ENCODE assay signal across 30 cellular contexts in the genomic region with DNA sequence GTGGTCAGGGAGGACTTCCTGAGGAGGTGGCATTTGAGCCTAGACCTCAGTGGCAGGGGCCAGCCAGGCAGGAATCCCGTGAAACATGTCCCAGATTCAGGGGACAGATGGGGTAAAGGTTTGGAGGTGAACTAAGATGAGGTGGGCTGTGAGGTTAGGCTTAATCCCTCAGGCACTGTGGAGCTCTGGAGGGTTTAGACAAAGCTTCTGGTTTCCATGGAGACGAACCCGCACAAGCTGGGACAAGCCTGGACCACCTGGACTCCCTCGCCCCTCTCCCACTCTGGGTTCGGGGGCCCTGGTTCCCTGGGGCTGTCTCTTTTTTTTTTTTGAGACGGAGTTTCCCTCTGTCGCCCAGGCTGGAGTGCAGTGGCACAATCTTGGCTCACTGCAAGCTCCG. TPM values are rescaled to one million over a fixed set of nuclear protein-coding genes. Genes with fewer than 3 reads are reported as not detected.
A peak's percentile ranks its signal among the peaks of the same experiment; 100 is the strongest.
DNase-seq lines count a peak whose midpoint lies in the region; ATAC-seq, FAIRE-seq and TF ChIP-seq lines count a peak whose summit lies in the region.
"Had no signal": no experiment of that assay in that cellular context is flagged by ENCODE, and none has a peak within 500 bp of the region (broad histone marks: within the 10 kb centered on the region; RNA-seq: fewer than 3 reads in every experiment).

No MANE protein-coding gene starts in this region.

- H3K36me3 Mint-ChIP-seq in endodermal cell (ENCODE audit: low read depth): no peaks in the 10 kb centered on the region
- H3K36me3 Mint-ChIP-seq: activated CD8-positive, alpha-beta memory T cell treated with anti-CD3 and anti-CD28 coated beads, Interleukin-2, amount 10 ng/mL, durations not matched to agents 7 days and 5 days; activated naive CD4-positive, alpha-beta T cell treated with anti-CD3 and anti-CD28 coated beads, Interleukin-2, amount 10 ng/mL, durations not matched to agents 7 days and 5 days; CD4-positive, alpha-beta memory T cell; immature natural killer cell had no signal

- TF ChIP-seq CTCF in D721Med (IDR thresholded peaks at IDR 0.05; ENCODE audit: insufficient read depth, missing control alignments): no peak
- TF ChIP-seq CTCF in upper lobe of right lung (IDR thresholded peaks at IDR 0.05): no peak
- no peak for TF ChIP-seq CTCF in endodermal cell (conservative IDR thresholded peaks at IDR 0.05)

- ATAC-seq in upper lobe of right lung: no peak
- ATAC-seq: activated CD8-positive, alpha-beta memory T cell treated with anti-CD3 and anti-CD28 coated beads, Interleukin-2, amount 10 ng/mL, durations not matched to agents 7 days and 5 days; activated T-cell treated with anti-CD3 and anti-CD28 coated beads, Interleukin-2, amount 50 U/mL, for 72 hours; heart left ventricle; sciatic nerve; stimulated activated naive CD8-positive, alpha-beta T cell treated with anti-CD3 and anti-CD28 coated beads, Interleukin-15, Interleukin-2, amounts not matched to agents 100 U/mL and 50 U/mL, for 24 hours had no signal

- intact Hi-C loops in upper lobe of right lung (cut with DNase I): no loop called here

- H3K27ac Mint-ChIP-seq in endodermal cell: no peak overlapping the region
- H3K27ac Mint-ChIP-seq: activated CD8-positive, alpha-beta memory T cell treated with anti-CD3 and anti-CD28 coated beads, Interleukin-2, amount 10 ng/mL, durations not matched to agents 7 days and 5 days; activated naive CD4-positive, alpha-beta T cell treated with anti-CD3 and anti-CD28 coated beads, Interleukin-2, amount 10 ng/mL, durations not matched to agents 7 days and 5 days; activated T-cell treated with anti-CD3 and anti-CD28 coated beads, Interleukin-2, amount 50 U/mL, for 72 hours; immature natural killer cell had no signal

- FAIRE-seq in D721Med (lab: Jason Lieb, UNC): peak; percentile 61
- FAIRE-seq: colon, H54 had no signal

- 50 to 54% methylated on average over 2 to 8 of the region's 8 CpGs for WGBS in endodermal cell (ENCODE audit: insufficient coverage in 1 of 2, insufficient read length in 1 of 2), 2 experiments

- H3K4me1 ChIP-seq in mucosa of rectum (ENCODE audit: control insufficient read depth in 2 of 2, insufficient read depth in 2 of 2, low read length in 2 of 2) (peaks cover 28 to 33% of the 10 kb centered on the region in 2 donors), upper lobe of right lung (peaks cover 19% of the 10 kb centered on the region), endodermal cell (ENCODE audit: control insufficient read depth, insufficient read depth, low read length) (no peaks in the 10 kb centered on the region)
- H3K4me1 ChIP-seq: breast epithelium had no signal

- H3K27me3 Mint-ChIP-seq in endodermal cell (ENCODE audit: insufficient read depth): peaks cover 12% of the 10 kb centered on the region

- peaks cover 6% of the 10 kb centered on the region for H3K27me3 ChIP-seq in H7 (ENCODE audit: control insufficient read depth, insufficient read depth, low read length)
- peaks cover 0 to 6% of the 10 kb centered on the region in 2 donors for H3K27me3 ChIP-seq in mucosa of rectum (ENCODE audit: control insufficient read depth in 2 of 2, insufficient read depth in 2 of 2, low read length in 2 of 2)
- peaks cover 27% of the 10 kb centered on the region for H3K27me3 ChIP-seq in upper lobe of right lung
- peaks cover 7% of the 10 kb centered on the region for H3K27me3 ChIP-seq in endodermal cell (ENCODE audit: control insufficient read depth, insufficient read depth, low read length, poor library complexity, severe bottlenecking)

- H3K27ac ChIP-seq in mucosa of rectum (ENCODE audit: low read depth in 2 of 2, low read length in 2 of 2) (peak overlapping the region; percentile 38 to 44), upper lobe of right lung (no peak overlapping the region), endodermal cell (ENCODE audit: low read depth, low read length) (no peak overlapping the region)
- H3K27ac ChIP-seq: breast epithelium, heart left ventricle, left ventricle myocardium inferior had no signal

- H3K9me3 ChIP-seq in mucosa of rectum (ENCODE audit: control insufficient read depth in 2 of 2, low read length in 2 of 2) (no peaks in the 10 kb centered on the region), upper lobe of right lung (no peaks in the 10 kb centered on the region), endodermal cell (ENCODE audit: control insufficient read depth, low read length) (no peaks in the 10 kb centered on the region)

- H3K9me3 Mint-ChIP-seq in endodermal cell: no peaks in the 10 kb centered on the region
- H3K9me3 Mint-ChIP-seq: activated naive CD4-positive, alpha-beta T cell treated with anti-CD3 and anti-CD28 coated beads, Interleukin-2, amount 10 ng/mL, durations not matched to agents 7 days and 5 days; activated T-cell treated with anti-CD3 and anti-CD28 coated beads, Interleukin-2, amount 50 U/mL, for 72 hours; CD4-positive, alpha-beta memory T cell; immature natural killer cell had no signal

- no peak overlapping the region for H3K4me3 Mint-ChIP-seq in endodermal cell
- H3K4me3 Mint-ChIP-seq: activated CD8-positive, alpha-beta memory T cell treated with anti-CD3 and anti-CD28 coated beads, Interleukin-2, amount 10 ng/mL, durations not matched to agents 7 days and 5 days; activated T-cell treated with anti-CD3 and anti-CD28 coated beads, Interleukin-2, amount 50 U/mL, for 72 hours had no signal

- no peak overlapping the region for H3K4me3 ChIP-seq in H7 (ENCODE audit: insufficient read depth, low read depth, low read length)
- no peak overlapping the region for H3K4me3 ChIP-seq in mucosa of rectum (ENCODE audit: low read length in 2 of 2)
- H3K4me3 ChIP-seq in upper lobe of right lung: no peak overlapping the region
- no peak overlapping the region for H3K4me3 ChIP-seq in endodermal cell (ENCODE audit: low read length)
- H3K4me3 ChIP-seq: breast epithelium, heart left ventricle, left ventricle myocardium inferior had no signal

- DNase-seq in D721Med (ENCODE audit: insufficient read length, low spot score): peak; percentile 84
- peak; percentile 74 for DNase-seq in H7
- peak; percentile 97 for DNase-seq in NCI-H2171 treated with DMSO at 0.1 percent for 48 hours (lab: John Stamatoyannopoulos, UW)
- DNase-seq in upper lobe of right lung: no peak
- no peak for DNase-seq in islet precursor cell
- no peak for DNase-seq in endodermal cell
- DNase-seq: activated CD4-positive, alpha-beta T cell treated with anti-CD3 and anti-CD28 coated beads, Interleukin-2, amount 50 U/mL, for 1 hour; activated CD8-positive, alpha-beta memory T cell treated with anti-CD3 and anti-CD28 coated beads, Interleukin-2, amount 10 ng/mL, durations not matched to agents 7 days and 5 days; activated naive CD4-positive, alpha-beta T cell treated with anti-CD3 and anti-CD28 coated beads, Interleukin-2, amount 10 ng/mL, durations not matched to agents 7 days and 5 days; activated T-cell treated with anti-CD3 and anti-CD28 coated beads, Interleukin-2, amount 50 U/mL, for 72 hours; amygdala; CD4-positive, alpha-beta memory T cell; effector memory CD4-positive, alpha-beta T cell; foreskin fibroblast; heart left ventricle; immature natural killer cell; left ventricle myocardium inferior; midbrain; NCI-H2029; NCI-H526 treated with DMSO at 0.1 percent for 48 hours; posterior cingulate gyrus; Right ventricle myocardium superior; stimulated activated naive CD8-positive, alpha-beta T cell treated with anti-CD3 and anti-CD28 coated beads, Interleukin-15, Interleukin-2, amounts not matched to agents 100 U/mL and 50 U/mL, for 24 hours had no signal

- H3K36me3 ChIP-seq in H7 (replicated peaks; ENCODE audit: control insufficient read depth, insufficient read depth, low read length) (no peaks in the 10 kb centered on the region), mucosa of rectum (ENCODE audit: control insufficient read depth in 2 of 2, insufficient read depth in 2 of 2, low read length in 2 of 2) (no peaks in the 10 kb centered on the region), upper lobe of right lung (no peaks in the 10 kb centered on the region), endodermal cell (ENCODE audit: control insufficient read depth, insufficient read depth, low read length) (no peaks in the 10 kb centered on the region)
- H3K36me3 ChIP-seq: breast epithelium, heart left ventricle, left ventricle myocardium inferior had no signal

- no peak overlapping the region for H3K9ac ChIP-seq in mucosa of rectum (ENCODE audit: low read depth in 1 of 2, low read length in 2 of 2)
- H3K9ac ChIP-seq in endodermal cell (ENCODE audit: extremely low read depth, low read length, poor library complexity, severe bottlenecking): no peak overlapping the region

- H3K4me1 Mint-ChIP-seq in endodermal cell: peaks cover 4% of the 10 kb centered on the region

RNA-seq across cellular contexts. Expression of gene TJP3, which starts 15.7 kb away (rescaled TPM):
- 10.7 and 18.8 TPM in 2 replicates for total RNA-seq in H7 (2014; rRNA removed; shearing (Covaris generic))
- total RNA-seq in upper lobe of right lung (23.0 TPM), endodermal cell (10 to 100 TPM; 15.7 to 25.9 TPM)
- polyA plus RNA-seq in endodermal cell (2013, experiment 1 of 2): 6.2 TPM
- polyA plus RNA-seq in endodermal cell (2013, experiment 2 of 2): 3.4 TPM
- total RNA-seq: left ventricle myocardium inferior, Right ventricle myocardium superior had no signal

RNA-seq across cellular contexts. Expression of gene PIP5K1C, which starts 23.6 kb away (rescaled TPM):
- 13.7 and 15.6 TPM in 2 replicates for total RNA-seq in H7 (2014; rRNA removed; shearing (Covaris generic))
- total RNA-seq in upper lobe of right lung (42.1 TPM), endodermal cell (10 to 100 TPM; 43.5 to 51.5 TPM)
- 25.0 TPM for polyA plus RNA-seq in endodermal cell (2013, experiment 1 of 2)
- 23.0 TPM for polyA plus RNA-seq in endodermal cell (2013, experiment 2 of 2)

RNA-seq across cellular contexts. Expression of gene APBA3, which starts 37.6 kb away (rescaled TPM):
- total RNA-seq in H7 (2014; rRNA removed; shearing (Covaris generic)): 36.8 and 37.3 TPM in 2 replicates
- total RNA-seq in upper lobe of right lung: 21.9 TPM
- 10 to 100 TPM; 27.5 to 42.2 TPM for total RNA-seq in endodermal cell
- polyA plus RNA-seq in endodermal cell (2013, experiment 1 of 2): 23.5 TPM
- 22.8 TPM for polyA plus RNA-seq in endodermal cell (2013, experiment 2 of 2)

RNA-seq across cellular contexts. Expression of gene MRPL54, which starts 38.6 kb away (rescaled TPM):
- 56.3 and 62.1 TPM in 2 replicates for total RNA-seq in H7 (2014; rRNA removed; shearing (Covaris generic))
- total RNA-seq in upper lobe of right lung (59.7 TPM), endodermal cell (10 to 100 TPM; 38.1 to 38.9 TPM)
- polyA plus RNA-seq in endodermal cell (2013, experiment 1 of 2): 41.9 TPM
- polyA plus RNA-seq in endodermal cell (2013, experiment 2 of 2): 32.2 TPM

RNA-seq across cellular contexts. Expression of gene RAX2, which starts 48.1 kb away (rescaled TPM):
- total RNA-seq in H7 (2014; rRNA removed; shearing (Covaris generic)): not detected in 2 replicates
- total RNA-seq in upper lobe of right lung (not detected), endodermal cell (not detected)
- polyA plus RNA-seq in endodermal cell (2013, experiment 1 of 2): not detected
- polyA plus RNA-seq in endodermal cell (2013, experiment 2 of 2): not detected
- total RNA-seq: activated CD8-positive, alpha-beta memory T cell treated with anti-CD3 and anti-CD28 coated beads, Interleukin-2, amount 10 ng/mL, durations not matched to agents 7 days and 5 days; activated T-cell treated with anti-CD3 and anti-CD28 coated beads, Interleukin-2, amount 50 U/mL, for 72 hours; CD4-positive, alpha-beta memory T cell; heart left ventricle; left ventricle myocardium inferior; Right ventricle myocardium superior; sciatic nerve had no signal
- polyA plus RNA-seq: CD4-positive, alpha-beta memory T cell; esophagus; heart left ventricle; immature natural killer cell; neural cell had no signal

Comparison
In these comparisons a context has a peak if more than half of its experiments do, and no peak if none do; other contexts are left out.
1. DNase-seq: peak in D721Med (single experiment), H7 (single experiment) and NCI-H2171 treated with DMSO at 0.1 percent for 48 hours (single experiment); none in upper lobe of right lung (single experiment), islet precursor cell (single experiment) and endodermal cell (single experiment).
2. H3K27ac ChIP-seq: peak in mucosa of rectum (2 of 2); none in upper lobe of right lung (single experiment) and endodermal cell (single experiment).